Comparison of ENCODE assay signal across 11 cellular contexts in genomic region chr2:238908960-238909951, GRCh38.
DNase-seq lines count a peak whose midpoint lies in the region; ATAC-seq and TF ChIP-seq lines count a peak whose summit lies in the region.
"Had no signal": no experiment of that assay in that cellular context is flagged by ENCODE, and none has a peak within 500 bp of the region (broad histone marks: within the 10 kb centered on the region; RNA-seq: fewer than 3 reads in every experiment).

No MANE protein-coding gene starts in this region.

- H3K4me1 ChIP-seq in parathyroid adenoma (no peaks in the 10 kb centered on the region), BE2C (no peaks in the 10 kb centered on the region)
- H3K4me1 ChIP-seq: SJCRH30 had no signal

- in situ Hi-C loops in astrocyte of the spinal cord (cut with HindIII; ENCODE audit: low sequenced_read_pairs) = no loop called here

- peak; percentile 60 to 88 for ATAC-seq in left cardiac atrium
- ATAC-seq in GM18907 (IDR thresholded peaks at IDR 0.05; ENCODE audit: unreplicated experiment) = no peak

- H3K79me2 ChIP-seq in parathyroid adenoma = no peaks in the 10 kb centered on the region

- H3K27me3 ChIP-seq in parathyroid adenoma (ENCODE audit: control insufficient read depth, insufficient read depth, low read length) = no peaks in the 10 kb centered on the region
- H3K27me3 ChIP-seq in BE2C = no peaks in the 10 kb centered on the region
- H3K27me3 ChIP-seq: SJCRH30 had no signal

- DNase-seq in astrocyte of the spinal cord (ENCODE audit: low read depth, low spot score) (peak; percentile 18), left cardiac atrium (peak; percentile 67), 8988T (no peak), BE2C (no peak), NCI-H128 (lab: John Stamatoyannopoulos, UW; ENCODE audit: unreplicated experiment) (no peak)
- DNase-seq: activated CD4-positive, alpha-beta memory T cell treated with anti-CD3 and anti-CD28 coated beads for 36 hours; Calu3; SJCRH30 had no signal

- peak overlapping the region; percentile 12; the same call in 1 of the 2 replicates for H3K27ac ChIP-seq in C4-2B
- H3K27ac ChIP-seq in parathyroid adenoma = no peak overlapping the region
- H3K27ac ChIP-seq: SJCRH30 had no signal

- intact Hi-C loops in left cardiac atrium (cut with DNase I) = no loop called here

- H3K4me2 ChIP-seq in parathyroid adenoma (ENCODE audit: low read length) = no peak overlapping the region

- H3K36me3 ChIP-seq in parathyroid adenoma (ENCODE audit: control insufficient read depth, insufficient read depth, low read length) = no peaks in the 10 kb centered on the region
- no peaks in the 10 kb centered on the region for H3K36me3 ChIP-seq in BE2C
- H3K36me3 ChIP-seq: SJCRH30 had no signal

- TF ChIP-seq CTCF in C4-2B (conservative IDR thresholded peaks at IDR 0.05) (no peak), astrocyte of the spinal cord (IDR thresholded peaks at IDR 0.05; ENCODE audit: low read depth, low read length) (no peak), parathyroid adenoma (IDR thresholded peaks at IDR 0.05) (no peak), BE2C (IDR thresholded peaks at IDR 0.05; ENCODE audit: low read depth, low read length) (no peak)

- H3K4me3 ChIP-seq in astrocyte of the spinal cord (ENCODE audit: low read depth, low read length) (no peak overlapping the region), parathyroid adenoma (ENCODE audit: low read depth, low read length) (no peak overlapping the region), BE2C (ENCODE audit: low read depth, low read length) (no peak overlapping the region)
- H3K4me3 ChIP-seq: SJCRH30 had no signal

- H3K9ac ChIP-seq in parathyroid adenoma = no peak overlapping the region

- H2AFZ ChIP-seq in parathyroid adenoma = peak overlapping the region; percentile 50

- H3K9me3 ChIP-seq in parathyroid adenoma (ENCODE audit: control insufficient read depth, low read length) (no peaks in the 10 kb centered on the region), BE2C (peaks cover 3% of the 10 kb centered on the region; the same call in 1 of the 2 replicates)
- H3K9me3 ChIP-seq: SJCRH30 had no signal

Comparison
In these comparisons a context has a peak if more than half of its experiments do, and no peak if none do; other contexts are left out.
1. DNase-seq: peak in astrocyte of the spinal cord (single experiment) and left cardiac atrium (single experiment); none in 8988T (single experiment), BE2C (single experiment) and NCI-H128 (single experiment).